Comparison of ENCODE assay signal across 1 cellular context in the genomic region with DNA sequence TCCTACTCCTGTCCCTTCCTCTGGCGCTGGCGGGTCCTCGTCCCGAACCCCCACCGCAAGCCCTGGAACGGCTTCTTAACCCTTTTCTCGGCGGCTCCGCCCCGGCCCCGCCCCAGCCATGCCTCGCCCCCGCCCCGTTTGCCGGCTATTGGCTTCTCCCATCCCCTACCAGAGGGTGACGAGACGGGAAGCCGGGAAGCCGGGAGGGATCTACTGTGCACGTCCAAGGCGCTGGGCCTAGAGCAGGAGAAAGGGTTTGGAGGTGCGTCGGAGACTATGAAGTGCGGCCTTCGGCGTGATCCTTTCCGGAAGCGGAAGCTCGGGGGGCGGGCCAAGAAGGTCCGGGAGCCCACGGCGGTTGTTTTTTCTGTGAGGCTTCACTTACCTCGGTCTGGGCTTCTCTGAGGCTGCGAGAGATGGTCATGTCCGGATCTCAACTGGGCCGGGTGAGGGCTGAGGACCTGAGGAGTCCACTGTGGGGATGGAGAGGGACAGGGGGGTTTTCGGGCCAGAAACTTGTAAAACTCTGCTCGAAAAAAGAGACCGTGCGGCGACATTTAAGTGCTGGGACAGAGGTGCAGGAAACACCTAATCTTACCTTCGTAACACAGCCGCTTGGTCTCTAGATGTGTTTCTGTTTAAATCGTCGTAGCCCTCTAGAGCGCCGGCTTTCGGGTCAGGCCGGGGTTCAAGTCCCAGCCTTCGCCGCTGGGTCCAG.
TF ChIP-seq lines count a peak whose summit lies in the region.

No MANE protein-coding gene starts in this region.

TF ChIP-seq in HepG2, 621 proteins besides CTCF, POLR2A, EP300 and RAD21 (continued from another document and continues in another):
- TF ChIP-seq, protein P1, sequence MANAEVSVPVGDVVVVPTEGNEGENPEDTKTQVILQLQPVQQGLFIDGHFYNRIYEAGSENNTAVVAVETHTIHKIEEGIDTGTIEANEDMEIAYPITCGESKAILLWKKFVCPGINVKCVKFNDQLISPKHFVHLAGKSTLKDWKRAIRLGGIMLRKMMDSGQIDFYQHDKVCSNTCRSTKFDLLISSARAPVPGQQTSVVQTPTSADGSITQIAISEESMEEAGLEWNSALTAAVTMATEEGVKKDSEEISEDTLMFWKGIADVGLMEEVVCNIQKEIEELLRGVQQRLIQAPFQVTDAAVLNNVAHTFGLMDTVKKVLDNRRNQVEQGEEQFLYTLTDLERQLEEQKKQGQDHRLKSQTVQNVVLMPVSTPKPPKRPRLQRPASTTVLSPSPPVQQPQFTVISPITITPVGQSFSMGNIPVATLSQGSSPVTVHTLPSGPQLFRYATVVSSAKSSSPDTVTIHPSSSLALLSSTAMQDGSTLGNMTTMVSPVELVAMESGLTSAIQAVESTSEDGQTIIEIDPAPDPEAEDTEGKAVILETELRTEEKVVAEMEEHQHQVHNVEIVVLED (CRISPR knock-in tag; IDR thresholded peaks at IDR 0.05; ENCODE audit: borderline replicate concordance): no peak
- TF ChIP-seq ZNF564 (CRISPR knock-in tag; IDR thresholded peaks at IDR 0.05) (no peak), ZNF24 (IDR thresholded peaks at IDR 0.05) (no peak), ZNF253 (CRISPR knock-in tag; IDR thresholded peaks at IDR 0.05; ENCODE audit: borderline replicate concordance) (0 out of 2 replicates have a peak, but pooled peaks have one; percentile 10), YY1 (IDR thresholded peaks at IDR 0.05; ENCODE audit: insufficient read depth, insufficient replicate concordance, low read depth, low read length) (no peak), HHEX (CRISPR knock-in tag; IDR thresholded peaks at IDR 0.05) (no peak), ETV5 (CRISPR knock-in tag; IDR thresholded peaks at IDR 0.05; ENCODE audit: borderline replicate concordance) (peak; percentile 35; the same call in 1 of the 2 replicates), MTF1 (CRISPR knock-in tag; IDR thresholded peaks at IDR 0.05) (no peak), FOSL1 (CRISPR knock-in tag; IDR thresholded peaks at IDR 0.05; ENCODE audit: borderline replicate concordance) (no peak), SP140L (CRISPR knock-in tag; IDR thresholded peaks at IDR 0.05; ENCODE audit: borderline replicate concordance) (no peak), ZBTB38 (CRISPR knock-in tag; IDR thresholded peaks at IDR 0.05) (no peak), TCF7 (IDR thresholded peaks at IDR 0.05; ENCODE audit: low read depth) (no peak), ARNT (IDR thresholded peaks at IDR 0.05) (no peak), CCDC6 (CRISPR knock-in tag; IDR thresholded peaks at IDR 0.05) (no peak), PHB2 (IDR thresholded peaks at IDR 0.05; ENCODE audit: partially characterized antibody) (no peak), HIVEP1 (CRISPR knock-in tag; IDR thresholded peaks at IDR 0.05) (no peak), ZNF101 (CRISPR knock-in tag; IDR thresholded peaks at IDR 0.05; ENCODE audit: borderline replicate concordance, low read depth) (no peak), PHF5A (CRISPR knock-in tag; IDR thresholded peaks at IDR 0.05; ENCODE audit: low read depth, unreplicated experiment) (no peak), EZH2 (conservative IDR thresholded peaks at IDR 0.05; ENCODE audit: low read depth, low read length) (no peak), IRF2 (CRISPR knock-in tag; IDR thresholded peaks at IDR 0.05) (peak; percentile 28; the same call in 1 of the 2 replicates), POGZ (CRISPR knock-in tag; IDR thresholded peaks at IDR 0.05) (0 out of 2 replicates have a peak, but pooled peaks have one; percentile 54), ZNF746 (CRISPR knock-in tag; IDR thresholded peaks at IDR 0.05) (no peak), HOXD1 (CRISPR knock-in tag; IDR thresholded peaks at IDR 0.05) (no peak), ZNF326 (CRISPR knock-in tag; IDR thresholded peaks at IDR 0.05; ENCODE audit: borderline replicate concordance) (no peak), BRCA1 (CRISPR knock-in tag; IDR thresholded peaks at IDR 0.05) (no peak), ZNF841 (CRISPR knock-in tag; IDR thresholded peaks at IDR 0.05; ENCODE audit: borderline replicate concordance) (no peak), ZNF761 (CRISPR knock-in tag; conservative IDR thresholded peaks at IDR 0.05) (no peak), ZNF3 (CRISPR knock-in tag; IDR thresholded peaks at IDR 0.05) (no peak), MEIS1 (CRISPR knock-in tag; IDR thresholded peaks at IDR 0.05; ENCODE audit: borderline replicate concordance) (no peak), ZNF644 (CRISPR knock-in tag; IDR thresholded peaks at IDR 0.05; ENCODE audit: low read depth) (no peak), ZNF207 (IDR thresholded peaks at IDR 0.05; ENCODE audit: borderline replicate concordance) (no peak), NRL (CRISPR knock-in tag; IDR thresholded peaks at IDR 0.05; ENCODE audit: borderline replicate concordance) (no peak), U2AF1 (optimal IDR thresholded peaks at IDR 0.05; ENCODE audit: low read depth, low read length) (no peak), ZNF335 (CRISPR knock-in tag; IDR thresholded peaks at IDR 0.05) (no peak)
- TF ChIP-seq, protein P2, sequence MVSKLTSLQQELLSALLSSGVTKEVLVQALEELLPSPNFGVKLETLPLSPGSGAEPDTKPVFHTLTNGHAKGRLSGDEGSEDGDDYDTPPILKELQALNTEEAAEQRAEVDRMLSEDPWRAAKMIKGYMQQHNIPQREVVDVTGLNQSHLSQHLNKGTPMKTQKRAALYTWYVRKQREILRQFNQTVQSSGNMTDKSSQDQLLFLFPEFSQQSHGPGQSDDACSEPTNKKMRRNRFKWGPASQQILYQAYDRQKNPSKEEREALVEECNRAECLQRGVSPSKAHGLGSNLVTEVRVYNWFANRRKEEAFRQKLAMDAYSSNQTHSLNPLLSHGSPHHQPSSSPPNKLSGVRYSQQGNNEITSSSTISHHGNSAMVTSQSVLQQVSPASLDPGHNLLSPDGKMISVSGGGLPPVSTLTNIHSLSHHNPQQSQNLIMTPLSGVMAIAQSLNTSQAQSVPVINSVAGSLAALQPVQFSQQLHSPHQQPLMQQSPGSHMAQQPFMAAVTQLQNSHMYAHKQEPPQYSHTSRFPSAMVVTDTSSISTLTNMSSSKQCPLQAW (CRISPR knock-in tag; IDR thresholded peaks at IDR 0.05): no peak; the same call in 1 of the 2 replicates
- TF ChIP-seq, protein P3, sequence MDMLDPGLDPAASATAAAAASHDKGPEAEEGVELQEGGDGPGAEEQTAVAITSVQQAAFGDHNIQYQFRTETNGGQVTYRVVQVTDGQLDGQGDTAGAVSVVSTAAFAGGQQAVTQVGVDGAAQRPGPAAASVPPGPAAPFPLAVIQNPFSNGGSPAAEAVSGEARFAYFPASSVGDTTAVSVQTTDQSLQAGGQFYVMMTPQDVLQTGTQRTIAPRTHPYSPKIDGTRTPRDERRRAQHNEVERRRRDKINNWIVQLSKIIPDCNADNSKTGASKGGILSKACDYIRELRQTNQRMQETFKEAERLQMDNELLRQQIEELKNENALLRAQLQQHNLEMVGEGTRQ (IDR thresholded peaks at IDR 0.05; ENCODE audit: low read depth, low read length): no peak
- TF ChIP-seq, protein P3 (CRISPR knock-in tag; IDR thresholded peaks at IDR 0.05; ENCODE audit: borderline replicate concordance): no peak
- TF ChIP-seq, protein P4, sequence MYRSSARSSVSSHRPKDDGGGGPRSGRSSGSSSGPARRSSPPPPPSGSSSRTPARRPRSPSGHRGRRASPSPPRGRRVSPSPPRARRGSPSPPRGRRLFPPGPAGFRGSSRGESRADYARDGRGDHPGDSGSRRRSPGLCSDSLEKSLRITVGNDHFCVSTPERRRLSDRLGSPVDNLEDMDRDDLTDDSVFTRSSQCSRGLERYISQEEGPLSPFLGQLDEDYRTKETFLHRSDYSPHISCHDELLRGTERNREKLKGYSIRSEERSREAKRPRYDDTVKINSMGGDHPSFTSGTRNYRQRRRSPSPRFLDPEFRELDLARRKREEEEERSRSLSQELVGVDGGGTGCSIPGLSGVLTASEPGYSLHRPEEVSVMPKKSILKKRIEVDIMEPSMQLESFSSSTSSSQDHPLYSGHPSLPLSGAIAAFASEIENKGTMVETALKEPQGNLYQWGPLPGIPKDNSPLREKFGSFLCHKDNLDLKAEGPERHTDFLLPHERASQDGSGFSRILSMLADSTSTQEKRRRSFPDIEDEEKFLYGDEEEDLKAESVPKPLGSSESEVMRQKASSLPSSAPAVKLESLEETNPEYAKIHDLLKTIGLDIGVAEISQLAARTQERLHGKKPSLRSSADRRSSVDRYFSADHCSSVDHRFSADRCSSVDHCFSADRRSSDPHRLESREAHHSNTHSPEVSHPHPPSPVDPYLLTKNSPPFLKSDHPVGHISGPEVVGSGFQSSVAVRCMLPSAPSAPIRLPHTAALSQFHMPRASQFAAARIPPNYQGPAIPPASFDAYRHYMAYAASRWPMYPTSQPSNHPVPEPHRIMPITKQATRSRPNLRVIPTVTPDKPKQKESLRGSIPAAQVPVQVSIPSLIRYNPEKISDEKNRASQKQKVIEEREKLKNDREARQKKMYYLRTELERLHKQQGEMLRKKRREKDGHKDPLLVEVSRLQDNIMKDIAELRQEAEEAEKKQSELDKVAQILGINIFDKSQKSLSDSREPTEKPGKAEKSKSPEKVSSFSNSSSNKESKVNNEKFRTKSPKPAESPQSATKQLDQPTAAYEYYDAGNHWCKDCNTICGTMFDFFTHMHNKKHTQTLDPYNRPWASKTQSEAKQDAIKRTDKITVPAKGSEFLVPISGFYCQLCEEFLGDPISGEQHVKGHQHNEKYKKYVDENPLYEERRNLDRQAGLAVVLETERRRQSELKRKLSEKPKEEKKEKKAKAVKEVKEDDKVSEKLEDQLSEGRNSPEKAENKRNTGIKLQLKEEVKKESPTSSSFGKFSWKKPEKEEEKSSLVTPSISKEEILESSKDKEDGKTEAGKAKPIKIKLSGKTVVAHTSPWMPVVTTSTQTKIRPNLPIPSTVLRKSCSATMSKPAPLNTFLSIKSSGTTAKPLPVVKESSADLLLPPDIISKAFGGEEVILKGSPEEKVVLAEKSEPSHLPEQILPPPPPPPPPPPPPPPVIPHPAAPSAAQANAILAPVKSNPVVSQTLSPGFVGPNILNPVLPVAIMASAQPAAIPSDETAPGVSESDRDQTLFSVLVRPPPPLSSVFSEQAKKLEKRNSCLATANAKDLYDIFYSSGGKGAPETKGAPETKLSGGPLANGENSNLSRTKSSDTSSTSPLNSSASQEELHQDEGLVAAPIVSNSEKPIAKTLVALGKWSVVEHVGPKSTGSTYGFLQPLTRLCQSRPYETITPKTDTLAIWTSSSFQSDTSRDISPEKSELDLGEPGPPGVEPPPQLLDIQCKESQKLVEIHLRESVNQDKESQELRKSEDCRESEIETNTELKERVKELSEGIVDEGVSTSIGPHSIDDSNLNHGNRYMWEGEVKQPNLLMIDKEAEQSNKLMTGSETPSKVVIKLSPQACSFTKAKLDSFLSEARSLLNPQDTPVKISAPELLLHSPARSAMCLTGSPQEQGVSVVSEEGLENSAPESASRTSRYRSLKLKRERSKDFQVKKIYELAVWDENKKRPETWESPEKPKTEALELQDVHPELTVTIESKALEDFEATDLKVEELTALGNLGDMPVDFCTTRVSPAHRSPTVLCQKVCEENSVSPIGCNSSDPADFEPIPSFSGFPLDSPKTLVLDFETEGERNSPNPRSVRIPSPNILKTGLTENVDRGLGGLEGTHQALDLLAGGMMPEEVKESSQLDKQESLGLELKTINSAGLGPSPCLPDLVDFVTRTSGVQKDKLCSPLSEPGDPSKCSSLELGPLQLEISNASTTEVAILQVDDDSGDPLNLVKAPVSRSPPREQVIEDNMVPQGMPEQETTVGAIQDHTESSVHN (CRISPR knock-in tag; IDR thresholded peaks at IDR 0.05): no peak
- TF ChIP-seq, protein P5, sequence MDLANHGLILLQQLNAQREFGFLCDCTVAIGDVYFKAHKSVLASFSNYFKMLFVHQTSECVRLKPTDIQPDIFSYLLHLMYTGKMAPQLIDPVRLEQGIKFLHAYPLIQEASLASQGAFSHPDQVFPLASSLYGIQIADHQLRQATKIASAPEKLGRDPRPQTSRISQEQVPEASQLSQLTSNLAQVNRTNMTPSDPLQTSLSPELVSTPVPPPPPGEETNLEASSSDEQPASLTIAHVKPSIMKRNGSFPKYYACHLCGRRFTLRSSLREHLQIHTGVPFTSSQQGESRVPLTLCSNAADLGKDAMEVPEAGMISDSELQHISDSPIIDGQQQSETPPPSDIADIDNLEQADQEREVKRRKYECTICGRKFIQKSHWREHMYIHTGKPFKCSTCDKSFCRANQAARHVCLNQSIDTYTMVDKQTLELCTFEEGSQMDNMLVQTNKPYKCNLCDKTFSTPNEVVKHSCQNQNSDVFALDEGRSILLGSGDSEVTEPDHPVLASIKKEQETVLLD (CRISPR knock-in tag; IDR thresholded peaks at IDR 0.05; ENCODE audit: low read depth): no peak
- TF ChIP-seq, protein P6, sequence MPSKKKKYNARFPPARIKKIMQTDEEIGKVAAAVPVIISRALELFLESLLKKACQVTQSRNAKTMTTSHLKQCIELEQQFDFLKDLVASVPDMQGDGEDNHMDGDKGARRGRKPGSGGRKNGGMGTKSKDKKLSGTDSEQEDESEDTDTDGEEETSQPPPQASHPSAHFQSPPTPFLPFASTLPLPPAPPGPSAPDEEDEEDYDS (CRISPR knock-in tag; IDR thresholded peaks at IDR 0.05): no peak
- TF ChIP-seq, protein P7, sequence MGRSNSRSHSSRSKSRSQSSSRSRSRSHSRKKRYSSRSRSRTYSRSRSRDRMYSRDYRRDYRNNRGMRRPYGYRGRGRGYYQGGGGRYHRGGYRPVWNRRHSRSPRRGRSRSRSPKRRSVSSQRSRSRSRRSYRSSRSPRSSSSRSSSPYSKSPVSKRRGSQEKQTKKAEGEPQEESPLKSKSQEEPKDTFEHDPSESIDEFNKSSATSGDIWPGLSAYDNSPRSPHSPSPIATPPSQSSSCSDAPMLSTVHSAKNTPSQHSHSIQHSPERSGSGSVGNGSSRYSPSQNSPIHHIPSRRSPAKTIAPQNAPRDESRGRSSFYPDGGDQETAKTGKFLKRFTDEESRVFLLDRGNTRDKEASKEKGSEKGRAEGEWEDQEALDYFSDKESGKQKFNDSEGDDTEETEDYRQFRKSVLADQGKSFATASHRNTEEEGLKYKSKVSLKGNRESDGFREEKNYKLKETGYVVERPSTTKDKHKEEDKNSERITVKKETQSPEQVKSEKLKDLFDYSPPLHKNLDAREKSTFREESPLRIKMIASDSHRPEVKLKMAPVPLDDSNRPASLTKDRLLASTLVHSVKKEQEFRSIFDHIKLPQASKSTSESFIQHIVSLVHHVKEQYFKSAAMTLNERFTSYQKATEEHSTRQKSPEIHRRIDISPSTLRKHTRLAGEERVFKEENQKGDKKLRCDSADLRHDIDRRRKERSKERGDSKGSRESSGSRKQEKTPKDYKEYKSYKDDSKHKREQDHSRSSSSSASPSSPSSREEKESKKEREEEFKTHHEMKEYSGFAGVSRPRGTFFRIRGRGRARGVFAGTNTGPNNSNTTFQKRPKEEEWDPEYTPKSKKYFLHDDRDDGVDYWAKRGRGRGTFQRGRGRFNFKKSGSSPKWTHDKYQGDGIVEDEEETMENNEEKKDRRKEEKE (IDR thresholded peaks at IDR 0.05): no peak
- TF ChIP-seq, protein P8, sequence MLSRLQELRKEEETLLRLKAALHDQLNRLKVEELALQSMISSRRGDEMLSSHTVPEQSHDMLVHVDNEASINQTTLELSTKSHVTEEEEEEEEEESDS (CRISPR knock-in tag; IDR thresholded peaks at IDR 0.05; ENCODE audit: borderline replicate concordance): no peak
- TF ChIP-seq, protein P9, sequence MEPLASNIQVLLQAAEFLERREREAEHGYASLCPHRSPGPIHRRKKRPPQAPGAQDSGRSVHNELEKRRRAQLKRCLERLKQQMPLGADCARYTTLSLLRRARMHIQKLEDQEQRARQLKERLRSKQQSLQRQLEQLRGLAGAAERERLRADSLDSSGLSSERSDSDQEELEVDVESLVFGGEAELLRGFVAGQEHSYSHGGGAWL (CRISPR knock-in tag; IDR thresholded peaks at IDR 0.05): peak; percentile 51; the same call in 1 of the 2 replicates
